Comparison of ENCODE assay signal across 9 cellular contexts in the genomic region with DNA sequence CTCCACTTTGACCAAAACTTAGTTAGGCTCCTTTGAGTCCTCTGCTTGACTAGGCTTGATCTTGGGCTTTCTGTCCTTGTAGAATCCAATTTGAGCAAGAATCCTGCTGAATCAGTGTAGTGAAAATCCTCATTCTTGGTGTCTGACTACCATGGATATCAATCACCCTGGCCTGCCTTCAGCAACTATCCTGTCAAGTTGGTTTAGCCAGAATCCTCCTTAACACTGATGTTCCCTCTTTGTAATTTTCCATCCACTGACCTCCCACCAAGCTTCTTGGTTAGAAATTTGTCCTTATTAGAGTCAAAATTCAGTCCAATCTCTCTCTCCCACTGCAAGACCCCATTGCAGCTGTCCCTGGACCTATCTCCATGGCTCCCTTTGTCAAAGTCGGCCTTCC. TPM values are rescaled to one million over a fixed set of nuclear protein-coding genes. Genes with fewer than 3 reads are reported as not detected.
DNase-seq lines count a peak whose midpoint lies in the region; ATAC-seq and TF ChIP-seq lines count a peak whose summit lies in the region.
"Had no signal": no experiment of that assay in that cellular context is flagged by ENCODE, and none has a peak within 500 bp of the region (broad histone marks: within the 10 kb centered on the region; RNA-seq: fewer than 3 reads in every experiment).

No MANE protein-coding gene starts in this region.

- in situ Hi-C loops in GM13977 (cut with MboI; ENCODE audit: low pct_unique_long_range_greater_than_20kb, low sequenced_read_pairs, unreplicated experiment), result loop anchor here (25.0 kb wide), 1 partner anchor 301 kb away; no protein-coding TSS in a partner anchor

- DNase-seq in CD8-positive, alpha-beta memory T cell, result no peak
- DNase-seq in activated naive CD8-positive, alpha-beta T cell treated with anti-CD3 and anti-CD28 coated beads, Interleukin-2, amount 10 ng/mL, durations not matched to agents 7 days and 5 days, result no peak
- DNase-seq in naive thymus-derived CD8-positive, alpha-beta T cell, result no peak
- DNase-seq in NCI-H510A (lab: John Stamatoyannopoulos, UW) (no peak), kidney tubule cell (ENCODE audit: low spot score) (no peak), A172 (ENCODE audit: low spot score) (no peak), GM13977 (ENCODE audit: low spot score) (no peak)

- peaks cover 0 to 15% (median 5%) of the 10 kb centered on the region in 3 donors for H3K36me3 Mint-ChIP-seq in CD8-positive, alpha-beta memory T cell
- peaks cover 3% of the 10 kb centered on the region for H3K36me3 Mint-ChIP-seq in activated naive CD8-positive, alpha-beta T cell treated with anti-CD3 and anti-CD28 coated beads, Interleukin-2, amount 10 ng/mL, durations not matched to agents 7 days and 5 days
- H3K36me3 Mint-ChIP-seq in naive thymus-derived CD8-positive, alpha-beta T cell, result peaks cover 0 to 7% (median 0%) of the 10 kb centered on the region in 3 donors

- H3K27me3 ChIP-seq in CD8-positive, alpha-beta memory T cell (ENCODE audit: insufficient read depth, low read length, poor library complexity, severe bottlenecking), result no peaks in the 10 kb centered on the region

- H3K9me3 ChIP-seq in CD8-positive, alpha-beta memory T cell (ENCODE audit: low read length), result no peaks in the 10 kb centered on the region

- no peak overlapping the region for H3K27ac ChIP-seq in CD8-positive, alpha-beta memory T cell (ENCODE audit: low read depth, low read length)

- peak overlapping the region in 6 of 8 donors; percentile 64 to 95 (median 90) for H3K27ac Mint-ChIP-seq in CD8-positive, alpha-beta memory T cell
- peak overlapping the region; percentile 63 for H3K27ac Mint-ChIP-seq in activated naive CD8-positive, alpha-beta T cell treated with anti-CD3 and anti-CD28 coated beads, Interleukin-2, amount 10 ng/mL, durations not matched to agents 7 days and 5 days
- peak overlapping the region; percentile 66 to 93 (median 89) for H3K27ac Mint-ChIP-seq in naive thymus-derived CD8-positive, alpha-beta T cell

- H3K4me1 Mint-ChIP-seq in CD8-positive, alpha-beta memory T cell, result peaks cover 33 to 48% (median 47%) of the 10 kb centered on the region in 3 donors
- peaks cover 19% of the 10 kb centered on the region for H3K4me1 Mint-ChIP-seq in activated naive CD8-positive, alpha-beta T cell treated with anti-CD3 and anti-CD28 coated beads, Interleukin-2, amount 10 ng/mL, durations not matched to agents 7 days and 5 days
- H3K4me1 Mint-ChIP-seq in naive thymus-derived CD8-positive, alpha-beta T cell, result peaks cover 12 to 42% (median 39%) of the 10 kb centered on the region in 4 donors

- H3K4me3 Mint-ChIP-seq in CD8-positive, alpha-beta memory T cell, result peak overlapping the region; percentile 92 to 97 (median 94)
- H3K4me3 Mint-ChIP-seq in activated naive CD8-positive, alpha-beta T cell treated with anti-CD3 and anti-CD28 coated beads, Interleukin-2, amount 10 ng/mL, durations not matched to agents 7 days and 5 days, result peak overlapping the region; percentile 90
- H3K4me3 Mint-ChIP-seq in naive thymus-derived CD8-positive, alpha-beta T cell, result peak overlapping the region; percentile 89 to 97 (median 94)

- POLR2A ChIA-PET in CD8-positive, alpha-beta memory T cell (lab: Charles Lee), result no interaction called here
- POLR2A ChIA-PET in activated naive CD8-positive, alpha-beta T cell treated with anti-CD3 and anti-CD28 coated beads, Interleukin-2, amount 10 ng/mL, durations not matched to agents 7 days and 5 days (lab: Charles Lee), result interaction anchor here (0.9 to 1.2 kb wide), 2 partner anchors 14 to 303 kb away, joined by 3 to 4 read pairs; no protein-coding TSS in a partner anchor
- POLR2A ChIA-PET in naive thymus-derived CD8-positive, alpha-beta T cell (lab: Charles Lee), result no interaction called here

- H3K36me3 ChIP-seq in CD8-positive, alpha-beta memory T cell (ENCODE audit: insufficient read depth, low read length), result no peaks in the 10 kb centered on the region

- CTCF ChIA-PET in CD8-positive, alpha-beta memory T cell (lab: Charles Lee), result interaction anchor here (0.7 to 2.6 kb wide), 15 partner anchors 8 to 1842 kb away, joined by 3 to 18 read pairs (median 4); partner anchors contain the start of genes MTX2, PJVK and PRKRA

- no peak for TF ChIP-seq CTCF in GM13977 (IDR thresholded peaks at IDR 0.05; ENCODE audit: extremely low read depth, insufficient read depth, missing control alignments)

- H3K9me3 Mint-ChIP-seq in CD8-positive, alpha-beta memory T cell, result no peaks in the 10 kb centered on the region
- no peaks in the 10 kb centered on the region for H3K9me3 Mint-ChIP-seq in activated naive CD8-positive, alpha-beta T cell treated with anti-CD3 and anti-CD28 coated beads, Interleukin-2, amount 10 ng/mL, durations not matched to agents 7 days and 5 days
- no peaks in the 10 kb centered on the region for H3K9me3 Mint-ChIP-seq in naive thymus-derived CD8-positive, alpha-beta T cell

- peak overlapping the region; percentile 88 for H3K4me3 ChIP-seq in CD8-positive, alpha-beta memory T cell (ENCODE audit: low read length)

- ATAC-seq in HG02938 (IDR thresholded peaks at IDR 0.05; ENCODE audit: unreplicated experiment), result peak; percentile 1
- no peak for ATAC-seq in activated naive CD8-positive, alpha-beta T cell treated with anti-CD3 and anti-CD28 coated beads, Interleukin-2, amount 10 ng/mL, durations not matched to agents 7 days and 5 days (ENCODE audit: low read depth)
- no peak for ATAC-seq in naive thymus-derived CD8-positive, alpha-beta T cell

- H3K4me1 ChIP-seq in CD8-positive, alpha-beta memory T cell (ENCODE audit: insufficient read depth, low read length), result peaks cover 15% of the 10 kb centered on the region

- H3K27me3 Mint-ChIP-seq in CD8-positive, alpha-beta memory T cell, result peaks cover 2 to 7% of the 10 kb centered on the region in 2 donors
- H3K27me3 Mint-ChIP-seq in activated naive CD8-positive, alpha-beta T cell treated with anti-CD3 and anti-CD28 coated beads, Interleukin-2, amount 10 ng/mL, durations not matched to agents 7 days and 5 days, result no peaks in the 10 kb centered on the region
- no peaks in the 10 kb centered on the region for H3K27me3 Mint-ChIP-seq in naive thymus-derived CD8-positive, alpha-beta T cell

RNA-seq across cellular contexts. Expression of gene RBM45, which starts 0.5 kb away (rescaled TPM):
- 10 to 100 TPM; 11.9 to 12.7 TPM for total RNA-seq in CD8-positive, alpha-beta memory T cell
- polyA plus RNA-seq in CD8-positive, alpha-beta memory T cell, result 7.9 TPM
- total RNA-seq in activated naive CD8-positive, alpha-beta T cell treated with anti-CD3 and anti-CD28 coated beads, Interleukin-2, amount 10 ng/mL, durations not matched to agents 7 days and 5 days, result 10 to 100 TPM; 15.6 to 17.4 TPM
- total RNA-seq in naive thymus-derived CD8-positive, alpha-beta T cell, result 10 to 100 TPM; 16.6 to 18.4 TPM
- polyA plus RNA-seq in naive thymus-derived CD8-positive, alpha-beta T cell, result 1 to 10 TPM; 8.8 to 9.9 (median 9.6) TPM
- 18.2 and 21.1 TPM in 2 replicates for total RNA-seq in A172 (2014; rRNA removed; shearing (Covaris generic))

RNA-seq across cellular contexts. Expression of gene PDE11A, which starts 39.2 kb away (rescaled TPM):
- not detected for total RNA-seq in CD8-positive, alpha-beta memory T cell
- not detected for polyA plus RNA-seq in CD8-positive, alpha-beta memory T cell
- total RNA-seq in activated naive CD8-positive, alpha-beta T cell treated with anti-CD3 and anti-CD28 coated beads, Interleukin-2, amount 10 ng/mL, durations not matched to agents 7 days and 5 days, result not detected
- not detected for total RNA-seq in naive thymus-derived CD8-positive, alpha-beta T cell
- polyA plus RNA-seq in naive thymus-derived CD8-positive, alpha-beta T cell, result not detected
- total RNA-seq in A172 (2014; rRNA removed; shearing (Covaris generic)), result 0.03 and 0.91 TPM in 2 replicates
- total RNA-seq: esophagus mucosa had no signal
